Comparison of ENCODE assay signal across 1 cellular context in genomic region chr7:5472432-5473315, GRCh38.
TF ChIP-seq lines count a peak whose summit lies in the region.

No MANE protein-coding gene starts in this region.

TF ChIP-seq in K562, 482 proteins besides CTCF, POLR2A, EP300 and RAD21 (continued from another document and continues in another):
- TF ChIP-seq RREB1 (CRISPR knock-in tag; IDR thresholded peaks at IDR 0.05) (no peak), MEIS2 (IDR thresholded peaks at IDR 0.05; ENCODE audit: partially characterized antibody) (peak; percentile 25), JUND (IDR thresholded peaks at IDR 0.05; ENCODE audit: borderline replicate concordance, low read depth, low read length) (peak; percentile 71), JUND (tag; IDR thresholded peaks at IDR 0.05; ENCODE audit: borderline replicate concordance, low read depth, low read length) (peak; percentile 70; the same call in 2 of the 3 replicates), ZBTB26 (CRISPR knock-in tag; IDR thresholded peaks at IDR 0.05) (no peak), ZNF316 (IDR thresholded peaks at IDR 0.05) (peak; percentile 86), SMARCE1 (IDR thresholded peaks at IDR 0.05) (peak; percentile 59; the same call in 1 of the 2 replicates), CBX3 (IDR thresholded peaks at IDR 0.05; ENCODE audit: borderline replicate concordance in 1 of 2, low read length in 2 of 2) (peak in 1 of 2 experiments; percentile 86; a peak in 2 of 3 replicates), TAF15 (IDR thresholded peaks at IDR 0.05; ENCODE audit: low read depth, low read length) (no peak), FOXK1 (CRISPR knock-in tag; IDR thresholded peaks at IDR 0.05; ENCODE audit: borderline replicate concordance) (peak; percentile 81; the same call in 1 of the 2 replicates), MIER1 (IDR thresholded peaks at IDR 0.05; ENCODE audit: low read depth) (no peak), ETV6 (IDR thresholded peaks at IDR 0.05; ENCODE audit: borderline replicate concordance in 1 of 2, low read depth in 2 of 2, low read length in 1 of 2) (no peak), ETV6 (CRISPR knock-in tag; IDR thresholded peaks at IDR 0.05; ENCODE audit: borderline replicate concordance) (peak; percentile 53; the same call in 1 of the 2 replicates), ELF4 (CRISPR knock-in tag; IDR thresholded peaks at IDR 0.05) (no peak), ZNF592 (IDR thresholded peaks at IDR 0.05) (peak; percentile 75; the same call in 1 of the 2 replicates), BRF1 (IDR thresholded peaks at IDR 0.05; ENCODE audit: borderline replicate concordance, extremely low read depth, insufficient read length) (no peak), EHMT2 (IDR thresholded peaks at IDR 0.05) (no peak), MBD2 (IDR thresholded peaks at IDR 0.05; ENCODE audit: borderline replicate concordance, low read depth) (no peak), MECOM (CRISPR knock-in tag; IDR thresholded peaks at IDR 0.05) (peak; percentile 84), NCOA2 (IDR thresholded peaks at IDR 0.05; ENCODE audit: partially characterized antibody in 2 of 2) (no peak), ZNF318 (IDR thresholded peaks at IDR 0.05; ENCODE audit: borderline replicate concordance in 1 of 2, low read depth in 1 of 2) (no peak), SMARCA4 (IDR thresholded peaks at IDR 0.05) (0 out of 2 replicates have a peak, but pooled peaks have one; percentile 46), ZSCAN32 (CRISPR knock-in tag; IDR thresholded peaks at IDR 0.05) (peak; percentile 67; the same call in 1 of the 2 replicates), KHSRP (IDR thresholded peaks at IDR 0.05) (no peak), SRSF1 (IDR thresholded peaks at IDR 0.05; ENCODE audit: low read depth, low read length) (no peak), RUNX1 (IDR thresholded peaks at IDR 0.05; ENCODE audit: low read depth) (no peak), ZEB2 (IDR thresholded peaks at IDR 0.05) (peak; percentile 82), LCOR (CRISPR knock-in tag; IDR thresholded peaks at IDR 0.05) (peak; percentile 69; the same call in 1 of the 2 replicates), FOXP1 (CRISPR knock-in tag; IDR thresholded peaks at IDR 0.05) (peak; percentile 50; the same call in 1 of the 2 replicates)
- TF ChIP-seq, protein P1, sequence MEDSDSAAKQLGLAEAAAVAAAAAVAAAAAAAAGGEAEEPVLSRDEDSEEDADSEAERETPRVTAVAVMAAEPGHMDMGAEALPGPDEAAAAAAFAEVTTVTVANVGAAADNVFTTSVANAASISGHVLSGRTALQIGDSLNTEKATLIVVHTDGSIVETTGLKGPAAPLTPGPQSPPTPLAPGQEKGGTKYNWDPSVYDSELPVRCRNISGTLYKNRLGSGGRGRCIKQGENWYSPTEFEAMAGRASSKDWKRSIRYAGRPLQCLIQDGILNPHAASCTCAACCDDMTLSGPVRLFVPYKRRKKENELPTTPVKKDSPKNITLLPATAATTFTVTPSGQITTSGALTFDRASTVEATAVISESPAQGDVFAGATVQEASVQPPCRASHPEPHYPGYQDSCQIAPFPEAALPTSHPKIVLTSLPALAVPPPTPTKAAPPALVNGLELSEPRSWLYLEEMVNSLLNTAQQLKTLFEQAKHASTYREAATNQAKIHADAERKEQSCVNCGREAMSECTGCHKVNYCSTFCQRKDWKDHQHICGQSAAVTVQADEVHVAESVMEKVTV (CRISPR knock-in tag; IDR thresholded peaks at IDR 0.05): peak; percentile 64; the same call in 1 of the 2 replicates
- TF ChIP-seq, protein P2, sequence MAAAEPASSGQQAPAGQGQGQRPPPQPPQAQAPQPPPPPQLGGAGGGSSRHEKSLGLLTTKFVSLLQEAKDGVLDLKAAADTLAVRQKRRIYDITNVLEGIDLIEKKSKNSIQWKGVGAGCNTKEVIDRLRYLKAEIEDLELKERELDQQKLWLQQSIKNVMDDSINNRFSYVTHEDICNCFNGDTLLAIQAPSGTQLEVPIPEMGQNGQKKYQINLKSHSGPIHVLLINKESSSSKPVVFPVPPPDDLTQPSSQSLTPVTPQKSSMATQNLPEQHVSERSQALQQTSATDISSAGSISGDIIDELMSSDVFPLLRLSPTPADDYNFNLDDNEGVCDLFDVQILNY (CRISPR knock-in tag; IDR thresholded peaks at IDR 0.05): 0 out of 2 replicates have a peak, but pooled peaks have one; percentile 59
- TF ChIP-seq, protein P3, sequence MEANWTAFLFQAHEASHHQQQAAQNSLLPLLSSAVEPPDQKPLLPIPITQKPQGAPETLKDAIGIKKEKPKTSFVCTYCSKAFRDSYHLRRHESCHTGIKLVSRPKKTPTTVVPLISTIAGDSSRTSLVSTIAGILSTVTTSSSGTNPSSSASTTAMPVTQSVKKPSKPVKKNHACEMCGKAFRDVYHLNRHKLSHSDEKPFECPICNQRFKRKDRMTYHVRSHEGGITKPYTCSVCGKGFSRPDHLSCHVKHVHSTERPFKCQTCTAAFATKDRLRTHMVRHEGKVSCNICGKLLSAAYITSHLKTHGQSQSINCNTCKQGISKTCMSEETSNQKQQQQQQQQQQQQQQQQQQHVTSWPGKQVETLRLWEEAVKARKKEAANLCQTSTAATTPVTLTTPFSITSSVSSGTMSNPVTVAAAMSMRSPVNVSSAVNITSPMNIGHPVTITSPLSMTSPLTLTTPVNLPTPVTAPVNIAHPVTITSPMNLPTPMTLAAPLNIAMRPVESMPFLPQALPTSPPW (CRISPR knock-in tag; IDR thresholded peaks at IDR 0.05): no peak
